Comparison of ENCODE assay signal across 21 cellular contexts in genomic region chr3:170367797-170368196, GRCh38. TPM values are rescaled to one million over a fixed set of nuclear protein-coding genes. Genes with fewer than 3 reads are reported as not detected.
DNase-seq lines count a peak whose midpoint lies in the region; ATAC-seq, FAIRE-seq and TF ChIP-seq lines count a peak whose summit lies in the region.
"Had no signal": no experiment of that assay in that cellular context is flagged by ENCODE, and none has a peak within 500 bp of the region (broad histone marks: within the 10 kb centered on the region; RNA-seq: fewer than 3 reads in every experiment).

No MANE protein-coding gene starts in this region.

- TF ChIP-seq RAD21 in HepG2 (CRISPR knock-in tag; IDR thresholded peaks at IDR 0.05), result no peak

- TF ChIP-seq POLR2A in HepG2 (IDR thresholded peaks at IDR 0.05; ENCODE audit: insufficient read depth in 1 of 2, low read depth in 2 of 2, low read length in 2 of 2), result no peak

- H3K4me1 Mint-ChIP-seq in activated B cell treated with CpG ODN at 0.5 μM for 24 hours (peaks cover 75% of the 10 kb centered on the region), progenitor cell of endocrine pancreas (ENCODE audit: low read depth) (peaks cover 7% of the 10 kb centered on the region)

- H3K27me3 Mint-ChIP-seq in activated B cell treated with CpG ODN at 0.5 μM for 24 hours (no peaks in the 10 kb centered on the region), progenitor cell of endocrine pancreas (no peaks in the 10 kb centered on the region)
- H3K27me3 Mint-ChIP-seq: activated naive CD8-positive, alpha-beta T cell had no signal

- no peaks in the 10 kb centered on the region for H3K36me3 ChIP-seq in HepG2 (replicated peaks in 1 of 2; ENCODE audit: control insufficient read depth in 1 of 2, insufficient read depth in 2 of 2, low read length in 2 of 2)

- no peak for TF ChIP-seq EP300 in HepG2 (IDR thresholded peaks at IDR 0.05; ENCODE audit: low read depth in 2 of 2, low read length in 2 of 2)
- no peak for TF ChIP-seq EP300 in HepG2 (CRISPR knock-in tag; IDR thresholded peaks at IDR 0.05; ENCODE audit: borderline replicate concordance)

- H3K9me3 ChIP-seq in HepG2 (ENCODE audit: low read length), result no peaks in the 10 kb centered on the region
- H3K9me3 ChIP-seq: esophagus muscularis mucosa, stomach had no signal

- CTCF ChIA-PET in activated B cell treated with CpG ODN at 0.5 μM for 24 hours (lab: Charles Lee) (no interaction called here), HepG2 (lab: Yijun Ruan, JAX; ENCODE audit: low intra/inter-chr PET ratio, low total read pairs) (interaction anchor here (1.1 kb wide), 1 partner anchor 57 kb away, joined by 3 read pairs; no protein-coding TSS in a partner anchor)

- no peak overlapping the region for H3K4me2 ChIP-seq in HepG2 (ENCODE audit: low read depth, low read length)

- POLR2A ChIA-PET in activated B cell treated with CpG ODN at 0.5 μM for 24 hours (lab: Charles Lee) (interaction anchor here (3.3 kb wide), 1 partner anchor 11 kb away, joined by 45 read pairs; the partner anchor contains the start of gene SKIL), HepG2 (lab: Yijun Ruan, JAX) (no interaction called here)

- BruUV-seq in HepG2 (replicated peaks; lab: Mats Ljungman, UMichigan), result no TSS peak

- WGBS in HepG2 (ENCODE audit: low lambda C conversion rate), result 96% methylated on average over 4 of the region's 4 CpGs

- no peak overlapping the region for H3K27ac ChIP-seq in HepG2 (ENCODE audit: extremely low read length, insufficient read depth, low read length)
- H3K27ac ChIP-seq in caudate nucleus (ENCODE audit: low read depth, low read length), result no peak overlapping the region
- H3K27ac ChIP-seq: brain microvascular endothelial cell, esophagus muscularis mucosa had no signal

- H3K36me3 Mint-ChIP-seq in activated B cell treated with CpG ODN at 0.5 μM for 24 hours (ENCODE audit: low read depth) (peaks cover 49% of the 10 kb centered on the region), progenitor cell of endocrine pancreas (ENCODE audit: insufficient read depth) (peaks cover 25% of the 10 kb centered on the region)

- no peak overlapping the region for H3K4me3 ChIP-seq in HepG2 (replicated peaks in 1 of 3; ENCODE audit: insufficient read depth in 1 of 3, low read depth in 2 of 3, low read length in 3 of 3)
- H3K4me3 ChIP-seq: esophagus muscularis mucosa, stomach had no signal

- H3K27me3 ChIP-seq in HepG2 (ENCODE audit: control insufficient read depth in 1 of 2, insufficient read depth in 2 of 2, low read length in 2 of 2), result no peaks in the 10 kb centered on the region
- H3K27me3 ChIP-seq: brain microvascular endothelial cell, esophagus muscularis mucosa, stomach had no signal

- ATAC-seq in GM18498 (IDR thresholded peaks at IDR 0.05; ENCODE audit: unreplicated experiment) (peak; percentile 72), HG02798 (IDR thresholded peaks at IDR 0.05; ENCODE audit: poor library complexity, unreplicated experiment) (peak; percentile 42), activated B cell treated with CpG ODN at 0.5 μM for 24 hours (ENCODE audit: low read depth) (peak; percentile 66), HG02759 (IDR thresholded peaks at IDR 0.05; ENCODE audit: unreplicated experiment) (no peak), HepG2 (no peak)
- ATAC-seq: activated CD4-positive, CD25-positive, alpha-beta regulatory T cell treated with anti-CD3 and anti-CD28 coated beads, Interleukin-2, amount 50 U/mL, for 24 hours; right cardiac atrium had no signal

- in situ Hi-C loops in HepG2 (cut with HindIII; ENCODE audit: extremely low pct_ligation_motif_present, low pct_unique_long_range_greater_than_20kb), result loop anchor here (5.0 kb wide), 1 partner anchor 55 kb away; no protein-coding TSS in a partner anchor

- intact Hi-C loops in activated B cell treated with CpG ODN at 0.5 μM for 24 hours (cut with micrococcal nuclease), result loop anchor here (1.0 to 5.0 kb wide), 6 partner anchors 9 to 145 kb away; partner anchors contain the start of gene PRKCI
- intact Hi-C loops in HepG2 (cut with micrococcal nuclease; ENCODE audit: unreplicated experiment), result loop anchor here (5.0 kb wide), 1 partner anchor 180 kb away; no protein-coding TSS in a partner anchor

- H3K4me1 ChIP-seq in HepG2 (ENCODE audit: insufficient read depth, low read length), result peaks cover 20% of the 10 kb centered on the region

- no peak overlapping the region for H2AFZ ChIP-seq in HepG2 (ENCODE audit: low read length)

- DNase-seq in activated B cell treated with CpG ODN at 0.5 μM for 24 hours (no peak), progenitor cell of endocrine pancreas (ENCODE audit: low spot score, unreplicated experiment) (no peak), HepG2 (ENCODE audit: low spot score) (no peak), caudate nucleus (lab: John Stamatoyannopoulos, UW) (no peak)
- DNase-seq: brain microvascular endothelial cell, dermis blood vessel endothelial cell, NCI-H1105, NCI-H524 treated with DMSO at 0.1 percent for 48 hours, nucleus accumbens, OCI-M1, right cardiac atrium, SIG-M5, stomach had no signal

- H3K9me3 Mint-ChIP-seq in activated B cell treated with CpG ODN at 0.5 μM for 24 hours (no peaks in the 10 kb centered on the region), progenitor cell of endocrine pancreas (ENCODE audit: low read depth) (no peaks in the 10 kb centered on the region)
- H3K9me3 Mint-ChIP-seq: activated T-helper 1 cell treated with anti-CD3 and anti-CD28 coated beads, Interleukin-12 subunit alpha, Interleukin-12 subunit beta, Interleukin-2, Interleukin-4 antibody, amounts not matched to agents 30 ng/mL and 10 ng/mL and 1 ng/mL, durations not matched to agents 14 hours and 24 hours and 36 hours had no signal

- H3K79me2 ChIP-seq in HepG2 (ENCODE audit: insufficient read depth, low read length), result no peaks in the 10 kb centered on the region

- H3K27ac Mint-ChIP-seq in activated B cell treated with CpG ODN at 0.5 μM for 24 hours, result peak overlapping the region; percentile 72
- peak overlapping the region; percentile 18 for H3K27ac Mint-ChIP-seq in progenitor cell of endocrine pancreas
- H3K27ac Mint-ChIP-seq: activated naive CD8-positive, alpha-beta T cell; activated T-helper 1 cell treated with anti-CD3 and anti-CD28 coated beads, Interleukin-12 subunit alpha, Interleukin-12 subunit beta, Interleukin-2, Interleukin-4 antibody, amounts not matched to agents 30 ng/mL and 10 ng/mL and 1 ng/mL, durations not matched to agents 14 hours and 24 hours and 36 hours had no signal

- H3K4me3 Mint-ChIP-seq in activated B cell treated with CpG ODN at 0.5 μM for 24 hours (peak overlapping the region; percentile 73), progenitor cell of endocrine pancreas (ENCODE audit: low read depth) (no peak overlapping the region)
- H3K4me3 Mint-ChIP-seq: activated naive CD8-positive, alpha-beta T cell; activated T-helper 1 cell treated with anti-CD3 and anti-CD28 coated beads, Interleukin-12 subunit alpha, Interleukin-12 subunit beta, Interleukin-2, Interleukin-4 antibody, amounts not matched to agents 30 ng/mL and 10 ng/mL and 1 ng/mL, durations not matched to agents 14 hours and 24 hours and 36 hours had no signal

- H4K20me1 ChIP-seq in HepG2 (ENCODE audit: insufficient read depth, low read length), result no peaks in the 10 kb centered on the region

- no peak for FAIRE-seq in HepG2 (lab: Jason Lieb, UNC)
- FAIRE-seq: H1 had no signal

- H3K9ac ChIP-seq in HepG2 (ENCODE audit: insufficient read depth, low read depth, low read length), result no peak overlapping the region

- TF ChIP-seq CTCF in activated B cell treated with CpG ODN at 0.5 μM for 24 hours (IDR thresholded peaks at IDR 0.05), result no peak
- TF ChIP-seq CTCF in progenitor cell of endocrine pancreas (IDR thresholded peaks at IDR 0.05; ENCODE audit: unreplicated experiment), result no peak
- no peak for TF ChIP-seq CTCF in HepG2 (CRISPR knock-in tag; IDR thresholded peaks at IDR 0.05)

RNA-seq across cellular contexts. Expression of gene SKIL, which starts 10.3 kb away (rescaled TPM):
- 112 and 123 TPM in 2 replicates for total RNA-seq in activated B cell treated with CpG ODN at 0.5 μM for 24 hours
- total RNA-seq in progenitor cell of endocrine pancreas, result 98.0 and 99.4 TPM in 2 replicates
- total RNA-seq in HepG2 (2016; rRNA removed; fragmentation: Illumina TruSeq; extraction: Trizol), result 20.7 and 29.8 TPM in 2 replicates
- total RNA-seq in HepG2 (2016; cell fraction: cytosol; rRNA removed; fragmentation: Illumina TruSeq; extraction: Trizol; ENCODE audit: low read depth), result 16.8 and 18.2 TPM in 2 replicates
- total RNA-seq in HepG2 (2016; cell fraction: insoluble cytoplasmic fraction; rRNA removed; fragmentation: Illumina TruSeq; extraction: Trizol), result 19.7 and 32.1 TPM in 2 replicates
- total RNA-seq in HepG2 (2016; cell fraction: membrane; rRNA removed; fragmentation: Illumina TruSeq; extraction: Trizol), result 25.3 and 31.7 TPM in 2 replicates
- 18.0 and 20.9 TPM in 2 replicates for total RNA-seq in HepG2 (2016; cell fraction: nucleus; rRNA removed; fragmentation: Illumina TruSeq; extraction: Trizol)
- 5.2 and 5.3 TPM in 2 replicates for polyA plus RNA-seq in HepG2 (2011; rRNA removed)
- 2.2 and 3.1 TPM in 2 replicates for polyA plus RNA-seq in HepG2 (2011; cell fraction: cytosol; rRNA removed)
- polyA plus RNA-seq in HepG2 (2011; cell fraction: nucleus; rRNA removed), result 4.5 and 4.9 TPM in 2 replicates
- 6.4 and 8.7 TPM in 2 replicates for polyA plus RNA-seq in HepG2 (2012)
- 1.0 and 1.7 TPM in 2 replicates for polyA plus RNA-seq in HepG2 (2016; cell fraction: cytosol; fragmentation: Illumina TruSeq; extraction: Trizol; ENCODE audit: low read depth)
- 10.5 TPM in 2 replicates for polyA plus RNA-seq in HepG2 (2016; cell fraction: insoluble cytoplasmic fraction; fragmentation: Illumina TruSeq; extraction: Trizol; ENCODE audit: low read depth)
- 1.8 and 2.3 TPM in 2 replicates for polyA plus RNA-seq in HepG2 (2016; cell fraction: membrane; fragmentation: Illumina TruSeq; extraction: Trizol; ENCODE audit: low read depth)
- polyA plus RNA-seq in HepG2 (2016; cell fraction: nucleus; fragmentation: Illumina TruSeq; extraction: Trizol; ENCODE audit: insufficient read depth, low read depth), result 15.1 and 17.1 TPM in 2 replicates
- polyA minus RNA-seq in HepG2 (2011; rRNA and poly(A)+ RNA removed; ENCODE audit: low replicate concordance), result 16.1 and 55.5 TPM in 2 replicates
- polyA minus RNA-seq in HepG2 (2011; cell fraction: cytosol; rRNA and poly(A)+ RNA removed), result 20.8 TPM in 2 replicates
- 19.6 and 20.1 TPM in 2 replicates for polyA minus RNA-seq in HepG2 (2011; cell fraction: nucleus; rRNA and poly(A)+ RNA removed)

RNA-seq across cellular contexts. Expression of gene CLDN11, which starts 50.9 kb away (rescaled TPM):
- total RNA-seq in activated B cell treated with CpG ODN at 0.5 μM for 24 hours (0.51 and 0.69 TPM in 2 replicates), progenitor cell of endocrine pancreas (1.7 and 2.4 TPM in 2 replicates), HepG2 (2016; rRNA removed; fragmentation: Illumina TruSeq; extraction: Trizol) (2.9 and 4.9 TPM in 2 replicates)
- 1.1 and 1.8 TPM in 2 replicates for total RNA-seq in HepG2 (2016; cell fraction: cytosol; rRNA removed; fragmentation: Illumina TruSeq; extraction: Trizol; ENCODE audit: low read depth)
- total RNA-seq in HepG2 (2016; cell fraction: insoluble cytoplasmic fraction; rRNA removed; fragmentation: Illumina TruSeq; extraction: Trizol), result 3.4 and 4.9 TPM in 2 replicates
- total RNA-seq in HepG2 (2016; cell fraction: membrane; rRNA removed; fragmentation: Illumina TruSeq; extraction: Trizol), result 4.5 and 4.9 TPM in 2 replicates
- total RNA-seq in HepG2 (2016; cell fraction: nucleus; rRNA removed; fragmentation: Illumina TruSeq; extraction: Trizol), result 4.8 and 6.0 TPM in 2 replicates
- 2.8 and 4.2 TPM in 2 replicates for polyA plus RNA-seq in HepG2 (2011; rRNA removed)
- polyA plus RNA-seq in HepG2 (2011; cell fraction: cytosol; rRNA removed), result 3.8 and 10.8 TPM in 2 replicates
- 4.4 and 4.9 TPM in 2 replicates for polyA plus RNA-seq in HepG2 (2011; cell fraction: nucleus; rRNA removed)
- 3.2 and 3.3 TPM in 2 replicates for polyA plus RNA-seq in HepG2 (2012)
- 2.0 and 2.1 TPM in 2 replicates for polyA plus RNA-seq in HepG2 (2016; cell fraction: cytosol; fragmentation: Illumina TruSeq; extraction: Trizol; ENCODE audit: low read depth)
- polyA plus RNA-seq in HepG2 (2016; cell fraction: insoluble cytoplasmic fraction; fragmentation: Illumina TruSeq; extraction: Trizol; ENCODE audit: low read depth), result 4.1 and 4.5 TPM in 2 replicates
- 4.6 and 4.7 TPM in 2 replicates for polyA plus RNA-seq in HepG2 (2016; cell fraction: membrane; fragmentation: Illumina TruSeq; extraction: Trizol; ENCODE audit: low read depth)
- 7.0 and 9.6 TPM in 2 replicates for polyA plus RNA-seq in HepG2 (2016; cell fraction: nucleus; fragmentation: Illumina TruSeq; extraction: Trizol; ENCODE audit: insufficient read depth, low read depth)
- polyA minus RNA-seq in HepG2 (2011; rRNA and poly(A)+ RNA removed; ENCODE audit: low replicate concordance), result 0.35 and 44.6 TPM in 2 replicates
- 7.1 and 8.1 TPM in 2 replicates for polyA minus RNA-seq in HepG2 (2011; cell fraction: cytosol; rRNA and poly(A)+ RNA removed)
- 3.5 and 4.0 TPM in 2 replicates for polyA minus RNA-seq in HepG2 (2011; cell fraction: nucleus; rRNA and poly(A)+ RNA removed)
- total RNA-seq: activated T-helper 1 cell treated with anti-CD3 and anti-CD28 coated beads, Interleukin-12 subunit alpha, Interleukin-12 subunit beta, Interleukin-2, Interleukin-4 antibody, amounts not matched to agents 30 ng/mL and 10 ng/mL and 1 ng/mL, durations not matched to agents 14 hours and 24 hours and 36 hours had no signal

Comparison
In these comparisons a context has a peak if more than half of its experiments do, and no peak if none do; other contexts are left out.
1. ATAC-seq: peak in GM18498 (single experiment), HG02798 (single experiment) and activated B cell treated with CpG ODN at 0.5 μM for 24 hours (single experiment); none in HG02759 (single experiment) and HepG2 (single experiment).